ENCODE assay signal across 2 cellular contexts in genomic region chr2:147356157-147356556, GRCh38.
TF ChIP-seq lines count a peak whose summit lies in the region.

No MANE protein-coding gene starts in this region.

TF ChIP-seq in SK-N-SH, 30 proteins besides CTCF, POLR2A, EP300 and RAD21 (continued from another document):
- TF ChIP-seq REST (IDR thresholded peaks at IDR 0.05; ENCODE audit: low read depth, low read length): no peak
- TF ChIP-seq RFX5 (IDR thresholded peaks at IDR 0.05; ENCODE audit: low read length): no peak
- TF ChIP-seq TEAD4 (IDR thresholded peaks at IDR 0.05; ENCODE audit: borderline replicate concordance, insufficient read depth): no peak
- TF ChIP-seq TAF1 (IDR thresholded peaks at IDR 0.05; ENCODE audit: borderline replicate concordance, low read depth, low read length): no peak
- no peak for TF ChIP-seq MXI1 (IDR thresholded peaks at IDR 0.05; ENCODE audit: low read depth, low read length)
- no peak for TF ChIP-seq SMC3 (IDR thresholded peaks at IDR 0.05; ENCODE audit: low read depth, low read length)
TF ChIP-seq in SK-N-SH: peak in this region for 0.

TF ChIP-seq in SK-N-SH treated with all-trans-retinoic acid at 6 μM for 48 hours, 23 proteins besides CTCF, POLR2A, EP300 and RAD21 (continued from another document):
- no peak for TF ChIP-seq OSR1 (CRISPR knock-in tag; IDR thresholded peaks at IDR 0.05)
- no peak for TF ChIP-seq RARB (CRISPR knock-in tag; IDR thresholded peaks at IDR 0.05)
- TF ChIP-seq CSRNP3 (CRISPR knock-in tag; IDR thresholded peaks at IDR 0.05): no peak
- TF ChIP-seq ZNF565 (CRISPR knock-in tag; conservative IDR thresholded peaks at IDR 0.05; ENCODE audit: low read depth): no peak
- no peak for TF ChIP-seq ZNF70 (CRISPR knock-in tag; IDR thresholded peaks at IDR 0.05)
- no peak for TF ChIP-seq PATZ1 (CRISPR knock-in tag; IDR thresholded peaks at IDR 0.05; ENCODE audit: borderline replicate concordance)
- TF ChIP-seq TCF4 (CRISPR knock-in tag; IDR thresholded peaks at IDR 0.05; ENCODE audit: borderline replicate concordance): no peak
- no peak for TF ChIP-seq ZFP3 (CRISPR knock-in tag; IDR thresholded peaks at IDR 0.05)
- TF ChIP-seq TOX (CRISPR knock-in tag; IDR thresholded peaks at IDR 0.05; ENCODE audit: borderline replicate concordance): no peak
- TF ChIP-seq CREB5 (CRISPR knock-in tag; IDR thresholded peaks at IDR 0.05; ENCODE audit: low read depth): no peak
- TF ChIP-seq ESRRG (CRISPR knock-in tag; IDR thresholded peaks at IDR 0.05): no peak
TF ChIP-seq in SK-N-SH treated with all-trans-retinoic acid at 6 μM for 48 hours: peak in this region for 0.
